Comparison of ENCODE assay signal across 37 cellular contexts in the genomic region with DNA sequence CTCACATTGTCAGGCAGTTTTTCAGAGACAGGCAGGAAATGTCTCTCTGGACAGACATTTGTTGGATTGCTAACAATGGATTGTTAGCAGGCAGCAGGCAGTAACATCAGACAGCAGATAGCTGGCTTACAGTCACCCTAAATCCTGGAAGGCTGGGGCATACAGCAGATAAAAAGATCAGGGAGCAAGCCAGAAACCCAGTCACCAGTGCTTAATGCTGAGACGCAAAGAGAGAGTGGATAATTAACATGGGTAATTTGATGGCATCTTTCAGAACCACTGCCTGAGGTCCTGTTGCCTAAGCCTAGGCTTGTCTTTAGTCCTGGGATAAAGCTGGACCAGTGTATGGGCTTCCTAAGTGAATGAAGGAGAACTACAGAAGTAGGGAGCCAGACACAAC. TPM values are rescaled to one million over a fixed set of nuclear protein-coding genes. Genes with fewer than 3 reads are reported as not detected.
"Had no signal": no experiment of that assay in that cellular context is flagged by ENCODE, and none has a peak within 500 bp of the region (broad histone marks: within the 10 kb centered on the region; RNA-seq: fewer than 3 reads in every experiment).

No MANE protein-coding gene starts in this region.

- H3K4me3 Mint-ChIP-seq: activated B cell treated with CpG ODN at 0.5 μM for 24 hours; activated CD4-positive, alpha-beta memory T cell treated with anti-CD3 and anti-CD28 coated beads for 36 hours; activated CD4-positive, alpha-beta T cell treated with anti-CD3 and anti-CD28 coated beads, Interleukin-2, amount 10 ng/mL, durations not matched to agents 24 days and 14 days; activated CD8-positive, alpha-beta T cell treated with anti-CD3 and anti-CD28 coated beads for 36 hours; activated naive CD4-positive, alpha-beta T cell treated with anti-CD3 and anti-CD28 coated beads for 36 hours; activated naive CD8-positive, alpha-beta T cell treated with anti-CD3 and anti-CD28 coated beads for 36 hours; activated T-cell treated with anti-CD3 and anti-CD28 coated beads, Interleukin-2, amount 50 U/mL, for 4 hours; activated T-cell treated with anti-CD3 and anti-CD28 coated beads, Interleukin-2, amount 50 U/mL, for 72 hours; activated T-helper 1 cell treated with anti-CD3 and anti-CD28 coated beads, Interleukin-12 subunit alpha, Interleukin-12 subunit beta, Interleukin-2, Interleukin-4 antibody, amounts not matched to agents 30 ng/mL and 10 ng/mL and 1 ng/mL, durations not matched to agents 14 hours and 24 hours and 36 hours; activated T-helper 17 cell treated with anti-CD3 and anti-CD28 coated beads, Interleukin-2, amount 50 U/mL, for 72 hours; T-helper 1 cell treated with Interleukin-12 subunit alpha and Interleukin-12 subunit beta and Interleukin-4 antibody, amounts not matched to agents 30 μg/mL and 1 μg/mL, for 36 hours; T-helper 2 cell treated with Interferon-gamma antibody and Interleukin-4, amounts not matched to agents 5 μg/mL and 100 μg/mL, for 36 hours had no signal

- H3K36me3 Mint-ChIP-seq: activated CD4-positive, alpha-beta memory T cell treated with anti-CD3 and anti-CD28 coated beads for 36 hours; activated naive CD4-positive, alpha-beta T cell treated with anti-CD3 and anti-CD28 coated beads, Interleukin-2, amount 50 U/mL, for 72 hours; activated naive CD8-positive, alpha-beta T cell treated with anti-CD3 and anti-CD28 coated beads for 36 hours had no signal

- H3K27me3 ChIP-seq: adrenal gland, body of pancreas, brain microvascular endothelial cell, breast epithelium had no signal

- H3K27me3 Mint-ChIP-seq: activated B cell treated with CpG ODN at 0.5 μM for 24 hours; activated CD4-positive, alpha-beta memory T cell treated with anti-CD3 and anti-CD28 coated beads for 36 hours; activated CD4-positive, alpha-beta T cell treated with anti-CD3 and anti-CD28 coated beads, Interleukin-2, amount 10 ng/mL, durations not matched to agents 24 days and 14 days; activated CD8-positive, alpha-beta T cell treated with anti-CD3 and anti-CD28 coated beads for 36 hours; activated naive CD8-positive, alpha-beta T cell treated with anti-CD3 and anti-CD28 coated beads for 36 hours; activated T-helper 17 cell treated with anti-CD3 and anti-CD28 coated beads, Interleukin-2, amount 50 U/mL, for 72 hours had no signal

- H3K9me3 Mint-ChIP-seq: activated CD4-positive, alpha-beta T cell treated with anti-CD3 and anti-CD28 coated beads, Interleukin-2, amount 10 ng/mL, durations not matched to agents 24 days and 14 days; T-helper 1 cell treated with Interleukin-12 subunit alpha and Interleukin-12 subunit beta and Interleukin-4 antibody, amounts not matched to agents 30 μg/mL and 1 μg/mL, for 36 hours had no signal

- H3K4me3 ChIP-seq: adrenal gland, body of pancreas, breast epithelium had no signal

- DNase-seq: activated B cell treated with CpG ODN at 0.5 μM for 24 hours; activated CD4-positive, alpha-beta memory T cell treated with anti-CD3 and anti-CD28 coated beads for 36 hours; activated CD4-positive, alpha-beta T cell treated with anti-CD3 and anti-CD28 coated beads for 4 hours; activated CD4-positive, alpha-beta T cell treated with anti-CD3 and anti-CD28 coated beads, Interleukin-2, amount 10 ng/mL, durations not matched to agents 24 days and 14 days; activated CD4-positive, alpha-beta T cell treated with anti-CD3 and anti-CD28 coated beads, Interleukin-2, amount 50 U/mL, for 1 hour; activated CD4-positive, alpha-beta T cell treated with anti-CD3 and anti-CD28 coated beads, Interleukin-2, amount 50 U/mL, for 4 hours; activated CD4-positive, CD25-positive, alpha-beta regulatory T cell treated with anti-CD3 and anti-CD28 coated beads, Interleukin-2, amount 50 U/mL, for 72 hours; activated CD8-positive, alpha-beta memory T cell treated with anti-CD3 and anti-CD28 coated beads, Interleukin-2, amount 50 U/mL, for 4 hours; activated CD8-positive, alpha-beta T cell treated with anti-CD3 and anti-CD28 coated beads for 36 hours; activated effector memory CD4-positive, alpha-beta T cell treated with anti-CD3 and anti-CD28 coated beads, Interleukin-2, amount 50 U/mL, for 16 hours; activated gamma-delta T cell treated with Interleukin-2 at 50 U/mL for 16 hours; activated naive CD4-positive, alpha-beta T cell; activated naive CD4-positive, alpha-beta T cell treated with anti-CD3 and anti-CD28 coated beads for 36 hours; activated naive CD4-positive, alpha-beta T cell treated with anti-CD3 and anti-CD28 coated beads, Interleukin-2, amount 50 U/mL, for 16 hours; activated naive CD8-positive, alpha-beta T cell treated with anti-CD3 and anti-CD28 coated beads for 36 hours; activated T-cell treated with anti-CD3 and anti-CD28 coated beads for 4 hours; activated T-cell treated with anti-CD3 and anti-CD28 coated beads, Interleukin-2, amount 50 U/mL, for 1 hour; activated T-cell treated with anti-CD3 and anti-CD28 coated beads, Interleukin-2, amount 50 U/mL, for 4 hours; activated T-cell treated with anti-CD3 and anti-CD28 coated beads, Interleukin-2, amount 50 U/mL, for 72 hours; adrenal gland; amniotic stem cell; aorta; body of pancreas; brain microvascular endothelial cell; central memory CD4-positive, alpha-beta T cell; T-helper 2 cell; T-helper 9 cell had no signal

- H3K36me3 ChIP-seq: adrenal gland, brain microvascular endothelial cell, breast epithelium had no signal

- H3K27ac Mint-ChIP-seq: activated B cell treated with CpG ODN at 0.5 μM for 24 hours; activated CD4-positive, alpha-beta memory T cell treated with anti-CD3 and anti-CD28 coated beads for 36 hours; activated CD4-positive, alpha-beta T cell treated with anti-CD3 and anti-CD28 coated beads, Interleukin-2, amount 10 ng/mL, durations not matched to agents 24 days and 14 days; activated CD8-positive, alpha-beta T cell treated with anti-CD3 and anti-CD28 coated beads for 36 hours; activated naive CD4-positive, alpha-beta T cell treated with anti-CD3 and anti-CD28 coated beads for 36 hours; activated naive CD4-positive, alpha-beta T cell treated with anti-CD3 and anti-CD28 coated beads, Interleukin-2, amount 50 U/mL, for 72 hours; activated naive CD8-positive, alpha-beta T cell treated with anti-CD3 and anti-CD28 coated beads for 36 hours; activated T-cell treated with anti-CD3 and anti-CD28 coated beads, Interleukin-2, amount 50 U/mL, for 72 hours; activated T-helper 1 cell treated with anti-CD3 and anti-CD28 coated beads, Interleukin-12 subunit alpha, Interleukin-12 subunit beta, Interleukin-2, Interleukin-4 antibody, amounts not matched to agents 30 ng/mL and 10 ng/mL and 1 ng/mL, durations not matched to agents 14 hours and 24 hours and 36 hours; activated T-helper 17 cell treated with anti-CD3 and anti-CD28 coated beads, Interleukin-2, amount 50 U/mL, for 72 hours; T-helper 1 cell treated with Interleukin-12 subunit alpha and Interleukin-12 subunit beta and Interleukin-4 antibody, amounts not matched to agents 30 μg/mL and 1 μg/mL, for 36 hours; T-helper 2 cell treated with Interferon-gamma antibody and Interleukin-4, amounts not matched to agents 5 μg/mL and 100 μg/mL, for 36 hours had no signal

- H3K9me3 ChIP-seq: adrenal gland, body of pancreas, breast epithelium had no signal

- H3K27ac ChIP-seq: adrenal gland, body of pancreas, brain microvascular endothelial cell, breast epithelium, VCaP had no signal

- H3K4me1 Mint-ChIP-seq: activated B cell treated with CpG ODN at 0.5 μM for 24 hours; activated CD4-positive, alpha-beta T cell treated with anti-CD3 and anti-CD28 coated beads, Interleukin-2, amount 10 ng/mL, durations not matched to agents 24 days and 14 days; activated naive CD8-positive, alpha-beta T cell treated with anti-CD3 and anti-CD28 coated beads for 36 hours; activated T-helper 17 cell treated with anti-CD3 and anti-CD28 coated beads, Interleukin-2, amount 50 U/mL, for 72 hours had no signal

- H3K4me1 ChIP-seq: adrenal gland, body of pancreas, breast epithelium had no signal

RNA-seq across cellular contexts. Expression of a gene that starts 22.4 kb away (rescaled TPM):
- total RNA-seq: activated B cell treated with CpG ODN at 0.5 μM for 24 hours; activated CD4-positive, alpha-beta memory T cell treated with anti-CD3 and anti-CD28 coated beads for 36 hours; activated CD4-positive, alpha-beta T cell treated with anti-CD3 and anti-CD28 coated beads, Interleukin-2, amount 10 ng/mL, durations not matched to agents 24 days and 14 days; activated CD8-positive, alpha-beta memory T cell treated with anti-CD3 and anti-CD28 coated beads for 36 hours; activated CD8-positive, alpha-beta T cell treated with anti-CD3 and anti-CD28 coated beads for 36 hours; activated naive CD4-positive, alpha-beta T cell treated with anti-CD3 and anti-CD28 coated beads for 36 hours; activated naive CD4-positive, alpha-beta T cell treated with anti-CD3 and anti-CD28 coated beads, Interleukin-2, amount 50 U/mL, for 72 hours; activated naive CD8-positive, alpha-beta T cell treated with anti-CD3 and anti-CD28 coated beads for 36 hours; activated T-cell treated with anti-CD3 and anti-CD28 coated beads, Interleukin-2, amount 50 U/mL, for 4 hours; activated T-cell treated with anti-CD3 and anti-CD28 coated beads, Interleukin-2, amount 50 U/mL, for 72 hours; activated T-helper 1 cell treated with anti-CD3 and anti-CD28 coated beads, Interleukin-12 subunit alpha, Interleukin-12 subunit beta, Interleukin-2, Interleukin-4 antibody, amounts not matched to agents 30 ng/mL and 10 ng/mL and 1 ng/mL, durations not matched to agents 14 hours and 24 hours and 36 hours; activated T-helper 17 cell treated with anti-CD3 and anti-CD28 coated beads, Interleukin-2, amount 50 U/mL, for 72 hours; aorta; astrocyte; body of pancreas; breast epithelium; cardiac septum had no signal
- polyA plus RNA-seq: aorta had no signal
